2 cellular contexts compared by ENCODE assay signal in the genomic region with DNA sequence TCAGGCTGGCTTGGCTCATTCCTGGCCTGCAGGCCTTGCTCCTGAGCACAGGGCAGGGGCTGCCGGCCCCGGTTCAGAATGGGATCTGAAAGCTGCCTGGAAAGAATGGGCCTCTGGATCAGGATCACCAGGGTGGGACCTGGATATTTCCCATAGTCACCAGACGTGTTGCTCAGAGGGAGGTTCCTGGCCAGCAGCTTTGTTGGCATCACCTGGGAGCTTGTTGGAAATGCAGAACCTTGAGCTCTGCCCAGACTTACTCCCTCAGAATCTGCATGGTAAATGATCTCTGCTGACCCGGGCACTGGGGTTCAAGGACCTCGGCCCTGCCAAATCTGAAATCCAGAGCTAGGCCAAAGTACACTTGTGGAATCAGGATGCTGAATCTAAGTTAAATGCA.
TF ChIP-seq lines count a peak whose summit lies in the region.

No MANE protein-coding gene starts in this region.

TF ChIP-seq in IMR-90, 13 proteins besides CTCF, POLR2A, EP300 and RAD21:
- TF ChIP-seq SMC3 (IDR thresholded peaks at IDR 0.05; ENCODE audit: low read depth, low read length) (no peak), BHLHE40 (IDR thresholded peaks at IDR 0.05; ENCODE audit: low read depth, low read length) (no peak), MXI1 (IDR thresholded peaks at IDR 0.05; ENCODE audit: borderline replicate concordance, low read depth, low read length) (no peak), CEBPB (IDR thresholded peaks at IDR 0.05; ENCODE audit: low read depth, low read length) (no peak), FOS (IDR thresholded peaks at IDR 0.05; ENCODE audit: low read depth, low read length) (no peak), USF2 (IDR thresholded peaks at IDR 0.05; ENCODE audit: low read depth, low read length) (no peak), MAFK (IDR thresholded peaks at IDR 0.05; ENCODE audit: low read depth, low read length) (no peak), CHD1 (IDR thresholded peaks at IDR 0.05; ENCODE audit: low read depth, low read length) (no peak), ELK1 (IDR thresholded peaks at IDR 0.05; ENCODE audit: borderline replicate concordance, low read depth, low read length) (no peak), NFE2L2 (IDR thresholded peaks at IDR 0.05; ENCODE audit: low read depth, low read length) (no peak), RCOR1 (IDR thresholded peaks at IDR 0.05; ENCODE audit: insufficient replicate concordance, low read length) (no peak), MAZ (IDR thresholded peaks at IDR 0.05; ENCODE audit: borderline replicate concordance, low read depth, low read length) (no peak), RFX5 (IDR thresholded peaks at IDR 0.05; ENCODE audit: low read depth, low read length) (no peak)

TF ChIP-seq in GM23338, 12 proteins besides CTCF, POLR2A, EP300 and RAD21:
- TF ChIP-seq, protein P1, sequence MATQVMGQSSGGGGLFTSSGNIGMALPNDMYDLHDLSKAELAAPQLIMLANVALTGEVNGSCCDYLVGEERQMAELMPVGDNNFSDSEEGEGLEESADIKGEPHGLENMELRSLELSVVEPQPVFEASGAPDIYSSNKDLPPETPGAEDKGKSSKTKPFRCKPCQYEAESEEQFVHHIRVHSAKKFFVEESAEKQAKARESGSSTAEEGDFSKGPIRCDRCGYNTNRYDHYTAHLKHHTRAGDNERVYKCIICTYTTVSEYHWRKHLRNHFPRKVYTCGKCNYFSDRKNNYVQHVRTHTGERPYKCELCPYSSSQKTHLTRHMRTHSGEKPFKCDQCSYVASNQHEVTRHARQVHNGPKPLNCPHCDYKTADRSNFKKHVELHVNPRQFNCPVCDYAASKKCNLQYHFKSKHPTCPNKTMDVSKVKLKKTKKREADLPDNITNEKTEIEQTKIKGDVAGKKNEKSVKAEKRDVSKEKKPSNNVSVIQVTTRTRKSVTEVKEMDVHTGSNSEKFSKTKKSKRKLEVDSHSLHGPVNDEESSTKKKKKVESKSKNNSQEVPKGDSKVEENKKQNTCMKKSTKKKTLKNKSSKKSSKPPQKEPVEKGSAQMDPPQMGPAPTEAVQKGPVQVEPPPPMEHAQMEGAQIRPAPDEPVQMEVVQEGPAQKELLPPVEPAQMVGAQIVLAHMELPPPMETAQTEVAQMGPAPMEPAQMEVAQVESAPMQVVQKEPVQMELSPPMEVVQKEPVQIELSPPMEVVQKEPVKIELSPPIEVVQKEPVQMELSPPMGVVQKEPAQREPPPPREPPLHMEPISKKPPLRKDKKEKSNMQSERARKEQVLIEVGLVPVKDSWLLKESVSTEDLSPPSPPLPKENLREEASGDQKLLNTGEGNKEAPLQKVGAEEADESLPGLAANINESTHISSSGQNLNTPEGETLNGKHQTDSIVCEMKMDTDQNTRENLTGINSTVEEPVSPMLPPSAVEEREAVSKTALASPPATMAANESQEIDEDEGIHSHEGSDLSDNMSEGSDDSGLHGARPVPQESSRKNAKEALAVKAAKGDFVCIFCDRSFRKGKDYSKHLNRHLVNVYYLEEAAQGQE (IDR thresholded peaks at IDR 0.05; ENCODE audit: unreplicated experiment), result no peak
- TF ChIP-seq ZNF114 (CRISPR knock-in tag; IDR thresholded peaks at IDR 0.05) (no peak), POLR2AphosphoS5 (IDR thresholded peaks at IDR 0.05; ENCODE audit: low read depth) (no peak), JUNB (IDR thresholded peaks at IDR 0.05; ENCODE audit: unreplicated experiment) (no peak), ZNF331 (CRISPR knock-in tag; IDR thresholded peaks at IDR 0.05; ENCODE audit: low read depth) (no peak), STAT1 (IDR thresholded peaks at IDR 0.05; ENCODE audit: unreplicated experiment) (no peak), EZH2 (IDR thresholded peaks at IDR 0.05; ENCODE audit: low read depth, unreplicated experiment) (no peak), NANOG (IDR thresholded peaks at IDR 0.05; ENCODE audit: borderline replicate concordance) (no peak), EZH2phosphoT487 (IDR thresholded peaks at IDR 0.05; ENCODE audit: unreplicated experiment) (no peak), CREB1 (CRISPR knock-in tag; IDR thresholded peaks at IDR 0.05; ENCODE audit: low read depth) (no peak), ZNF462 (CRISPR knock-in tag; IDR thresholded peaks at IDR 0.05) (no peak), ETS1 (IDR thresholded peaks at IDR 0.05) (no peak)
